Comparison of ENCODE assay signal across 1 cellular context in genomic region chr2:24075259-24075658, GRCh38.
TF ChIP-seq lines count a peak whose summit lies in the region.

No MANE protein-coding gene starts in this region.

TF ChIP-seq in H1, 55 proteins besides CTCF, POLR2A, EP300 and RAD21:
- TF ChIP-seq BCL11A (IDR thresholded peaks at IDR 0.05; ENCODE audit: low read depth in 2 of 2, low read length in 2 of 2) (no peak), GABPA (IDR thresholded peaks at IDR 0.05; ENCODE audit: borderline replicate concordance, insufficient read depth, low read length) (no peak), TEAD4 (IDR thresholded peaks at IDR 0.05; ENCODE audit: low read depth, low read length) (no peak), KDM5A (IDR thresholded peaks at IDR 0.05; ENCODE audit: low read length) (no peak)
